ENCODE assay signal across 1 cellular context in the genomic region with DNA sequence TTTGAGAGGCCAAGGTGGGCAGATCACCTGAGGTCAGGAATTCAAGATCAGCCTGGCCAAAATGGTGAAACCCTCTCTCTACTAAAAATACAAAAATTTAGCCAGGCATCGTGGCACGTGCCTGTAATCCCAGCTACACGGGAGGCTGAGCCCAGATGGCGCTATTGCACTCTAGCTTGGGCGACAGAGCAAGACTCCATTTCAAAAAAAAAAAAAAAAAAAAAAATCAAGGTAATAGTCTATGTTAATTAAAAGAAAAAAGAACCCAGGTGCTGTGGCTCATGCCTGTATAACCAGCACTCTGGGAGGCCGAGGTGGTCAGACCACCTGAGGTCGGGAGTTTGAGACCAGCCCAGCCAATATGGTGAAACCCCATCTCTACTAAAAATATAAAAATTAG.
A peak's percentile ranks its signal among the peaks of the same experiment; 100 is the strongest.
TF ChIP-seq lines count a peak whose summit lies in the region.

No MANE protein-coding gene starts in this region.

TF ChIP-seq in HepG2, 621 proteins besides CTCF, POLR2A, EP300 and RAD21:
- peak; percentile 45 for TF ChIP-seq STAG1 (CRISPR knock-in tag; IDR thresholded peaks at IDR 0.05)
- TF ChIP-seq PITX1 (CRISPR knock-in tag; IDR thresholded peaks at IDR 0.05) = peak; percentile 53; the same call in 1 of the 2 replicates
- peak; percentile 58; the same call in 1 of the 2 replicates for TF ChIP-seq ZNF362 (CRISPR knock-in tag; IDR thresholded peaks at IDR 0.05; ENCODE audit: borderline replicate concordance)
- TF ChIP-seq BHLHE40 (IDR thresholded peaks at IDR 0.05; ENCODE audit: low read length) = peak; percentile 86
- peak; percentile 20 for TF ChIP-seq YY1 (IDR thresholded peaks at IDR 0.05; ENCODE audit: insufficient read depth, insufficient replicate concordance, low read depth, low read length)
